Comparison of ENCODE assay signal across 9 cellular contexts in the genomic region with DNA sequence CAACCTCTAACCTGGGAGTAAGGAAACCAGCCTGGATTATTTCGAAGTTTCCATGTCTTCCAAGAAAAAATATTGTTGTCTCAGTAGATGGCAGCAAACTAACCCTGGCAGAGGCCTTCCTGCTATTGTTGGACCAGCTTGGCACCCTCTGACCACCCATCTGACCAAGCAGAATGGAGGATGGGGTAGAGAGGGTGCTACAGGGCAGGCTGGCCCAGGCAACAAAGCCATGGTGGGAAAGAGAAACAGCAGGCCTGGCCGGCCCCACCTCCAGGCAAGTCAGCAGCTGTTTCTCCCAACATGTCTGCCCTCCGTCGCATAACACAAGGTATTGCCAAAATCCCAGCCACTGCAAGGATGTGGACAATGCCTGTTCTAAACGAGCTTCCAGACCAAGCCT.
DNase-seq lines count a peak whose midpoint lies in the region; ATAC-seq lines count a peak whose summit lies in the region.
"Had no signal": no experiment of that assay in that cellular context is flagged by ENCODE, and none has a peak within 500 bp of the region (broad histone marks: within the 10 kb centered on the region; RNA-seq: fewer than 3 reads in every experiment).

No MANE protein-coding gene starts in this region.

- H3K36me3 ChIP-seq in stomach smooth muscle (ENCODE audit: control insufficient read depth in 2 of 2, insufficient read depth in 2 of 2, low read length in 2 of 2) = no peaks in the 10 kb centered on the region

- no peak overlapping the region for H3K4me3 ChIP-seq in stomach smooth muscle (ENCODE audit: low read length in 2 of 2)

- peak overlapping the region; percentile 60 for H3K27ac ChIP-seq in stomach smooth muscle (ENCODE audit: low read length)

- no peak for ATAC-seq in GM21825 (IDR thresholded peaks at IDR 0.05; ENCODE audit: unreplicated experiment)

- no peaks in the 10 kb centered on the region for H3K9me3 ChIP-seq in stomach smooth muscle (ENCODE audit: control insufficient read depth in 2 of 2, low read length in 2 of 2)

- peak overlapping the region in 1 of 2 donors; percentile 42 for H3K9ac ChIP-seq in stomach smooth muscle (ENCODE audit: low read length in 2 of 2)

- H3K27me3 ChIP-seq in stomach smooth muscle (ENCODE audit: control insufficient read depth in 1 of 2, insufficient read depth in 2 of 2, low read length in 2 of 2) = no peaks in the 10 kb centered on the region

- peaks cover 53% of the 10 kb centered on the region for H3K4me1 ChIP-seq in stomach smooth muscle (ENCODE audit: control insufficient read depth, insufficient read depth, low read length)

- peak; percentile 70 for DNase-seq in DMS53 (lab: John Stamatoyannopoulos, UW)
- no peak for DNase-seq in DMS53 treated with DMSO at 0.1 percent for 48 hours (lab: John Stamatoyannopoulos, UW; ENCODE audit: unreplicated experiment)
- DNase-seq in anterior cingulate cortex (lab: John Stamatoyannopoulos, UW) = peak in 32 of 58 donors; percentile 29 to 83 (median 60)
- DNase-seq in hippocampal formation (lab: John Stamatoyannopoulos, UW) = peak; percentile 59 to 72
- DNase-seq in cortex of kidney (lab: John Stamatoyannopoulos, UW) = no peak
- no peak for DNase-seq in stimulated activated naive CD4-positive, alpha-beta T cell (lab: John Stamatoyannopoulos, UW)
- DNase-seq: NCI-H526 treated with DMSO at 0.1 percent for 48 hours had no signal

Comparison
In these comparisons a context has a peak if more than half of its experiments do, and no peak if none do; other contexts are left out.
1. DNase-seq: peak in DMS53 (single experiment), anterior cingulate cortex (32 of 58) and hippocampal formation (2 of 2); none in DMS53 treated with DMSO at 0.1 percent for 48 hours (single experiment), cortex of kidney (single experiment) and stimulated activated naive CD4-positive, alpha-beta T cell (0 of 6).